Comparison of ENCODE assay signal across 1 cellular context in genomic region chr22:21624880-21625791, GRCh38.
TF ChIP-seq lines count a peak whose summit lies in the region.

No MANE protein-coding gene starts in this region.

TF ChIP-seq in GM12878, 131 proteins besides CTCF, POLR2A, EP300 and RAD21:
- peak; percentile 22; the same call in 1 of the 2 replicates for TF ChIP-seq POLR2AphosphoS5 (IDR thresholded peaks at IDR 0.05; ENCODE audit: low read length)
- no peak for TF ChIP-seq SPI1 (IDR thresholded peaks at IDR 0.05; ENCODE audit: borderline replicate concordance, insufficient read depth, low read depth, low read length)
